21 cellular contexts compared by ENCODE assay signal in genomic region chr9:5460157-5460556, GRCh38. TPM values are rescaled to one million over a fixed set of nuclear protein-coding genes. Genes with fewer than 3 reads are reported as not detected.
DNase-seq lines count a peak whose midpoint lies in the region; ATAC-seq, FAIRE-seq and TF ChIP-seq lines count a peak whose summit lies in the region.
"Had no signal": no experiment of that assay in that cellular context is flagged by ENCODE, and none has a peak within 500 bp of the region (broad histone marks: within the 10 kb centered on the region; RNA-seq: fewer than 3 reads in every experiment).

No MANE protein-coding gene starts in this region.

- H3K9me3 Mint-ChIP-seq in activated T-cell treated with anti-CD3 and anti-CD28 coated beads, Interleukin-2, amount 50 U/mL, for 24 hours: peaks cover 11% of the 10 kb centered on the region
- H3K9me3 Mint-ChIP-seq in activated T-helper 2 cell treated with anti-CD3 and anti-CD28 coated beads, Interferon-gamma antibody, Interleukin-2, Interleukin-4, amounts not matched to agents 10 μg/mL and 5 μg/mL and 100 μg/mL, durations not matched to agents 14 hours and 24 hours and 36 hours: no peaks in the 10 kb centered on the region
- H3K9me3 Mint-ChIP-seq in stimulated activated effector memory CD8-positive, alpha-beta T cell treated with anti-CD3 and anti-CD28 coated beads, Interleukin-12 subunit alpha, Interleukin-12 subunit beta, amount 100 ng/mL, for 72 hours: no peaks in the 10 kb centered on the region
- H3K9me3 Mint-ChIP-seq: brain, GM23338, WTC11 had no signal

- peaks cover 80% of the 10 kb centered on the region for H3K4me1 Mint-ChIP-seq in activated T-cell treated with anti-CD3 and anti-CD28 coated beads, Interleukin-2, amount 50 U/mL, for 24 hours (ENCODE audit: low read depth)
- H3K4me1 Mint-ChIP-seq in activated T-helper 2 cell treated with anti-CD3 and anti-CD28 coated beads, Interferon-gamma antibody, Interleukin-2, Interleukin-4, amounts not matched to agents 10 μg/mL and 5 μg/mL and 100 μg/mL, durations not matched to agents 14 hours and 24 hours and 36 hours (ENCODE audit: low read depth): peaks cover 56% of the 10 kb centered on the region
- peaks cover 42% of the 10 kb centered on the region for H3K4me1 Mint-ChIP-seq in stimulated activated effector memory CD8-positive, alpha-beta T cell treated with anti-CD3 and anti-CD28 coated beads, Interleukin-12 subunit alpha, Interleukin-12 subunit beta, amount 100 ng/mL, for 72 hours
- H3K4me1 Mint-ChIP-seq: brain had no signal

- H3K36me3 Mint-ChIP-seq in activated T-cell treated with anti-CD3 and anti-CD28 coated beads, Interleukin-2, amount 50 U/mL, for 24 hours (ENCODE audit: low read depth): peaks cover 99% of the 10 kb centered on the region
- H3K36me3 Mint-ChIP-seq in activated T-helper 2 cell treated with anti-CD3 and anti-CD28 coated beads, Interferon-gamma antibody, Interleukin-2, Interleukin-4, amounts not matched to agents 10 μg/mL and 5 μg/mL and 100 μg/mL, durations not matched to agents 14 hours and 24 hours and 36 hours (ENCODE audit: low read depth): peaks cover 93% of the 10 kb centered on the region
- H3K36me3 Mint-ChIP-seq in stimulated activated effector memory CD8-positive, alpha-beta T cell treated with anti-CD3 and anti-CD28 coated beads, Interleukin-12 subunit alpha, Interleukin-12 subunit beta, amount 100 ng/mL, for 72 hours: peaks cover 96% of the 10 kb centered on the region
- H3K36me3 Mint-ChIP-seq: brain, WTC11 had no signal

- intact Hi-C loops in activated T-helper 2 cell treated with anti-CD3 and anti-CD28 coated beads, Interferon-gamma antibody, Interleukin-2, Interleukin-4, amounts not matched to agents 10 μg/mL and 5 μg/mL and 100 μg/mL, durations not matched to agents 14 hours and 24 hours and 36 hours (cut with micrococcal nuclease): no loop called here

- H3K27ac Mint-ChIP-seq in activated T-cell treated with anti-CD3 and anti-CD28 coated beads, Interleukin-2, amount 50 U/mL, for 24 hours: peak overlapping the region; percentile 94
- H3K27ac Mint-ChIP-seq in activated T-helper 2 cell treated with anti-CD3 and anti-CD28 coated beads, Interferon-gamma antibody, Interleukin-2, Interleukin-4, amounts not matched to agents 10 μg/mL and 5 μg/mL and 100 μg/mL, durations not matched to agents 14 hours and 24 hours and 36 hours: peak overlapping the region; percentile 74
- peak overlapping the region; percentile 83 for H3K27ac Mint-ChIP-seq in stimulated activated effector memory CD8-positive, alpha-beta T cell treated with anti-CD3 and anti-CD28 coated beads, Interleukin-12 subunit alpha, Interleukin-12 subunit beta, amount 100 ng/mL, for 72 hours
- H3K27ac Mint-ChIP-seq: brain, GM23338, WTC11 had no signal

- no peak for DNase-seq in activated T-cell treated with anti-CD3 and anti-CD28 coated beads, Interleukin-2, amount 50 U/mL, for 24 hours
- no peak for DNase-seq in activated T-cell treated with anti-CD3 and anti-CD28 coated beads, Interleukin-2, amount 50 U/mL, for 1 hour
- no peak for DNase-seq in H54 (ENCODE audit: insufficient read length, low spot score)
- no peak for DNase-seq in activated T-helper 2 cell treated with anti-CD3 and anti-CD28 coated beads, Interferon-gamma antibody, Interleukin-2, Interleukin-4, amounts not matched to agents 10 μg/mL and 5 μg/mL and 100 μg/mL, durations not matched to agents 14 hours and 24 hours and 36 hours (ENCODE audit: low spot score)
- no peak for DNase-seq in stimulated activated effector memory CD8-positive, alpha-beta T cell treated with anti-CD3 and anti-CD28 coated beads, Interleukin-12 subunit alpha, Interleukin-12 subunit beta, amount 100 ng/mL, for 72 hours (ENCODE audit: low spot score in 2 of 2)
- no peak for DNase-seq in activated gamma-delta T cell treated with Interleukin-2 at 50 U/mL for 16 hours
- DNase-seq in NCI-H2107 treated with DMSO at 0.1 percent for 48 hours (lab: John Stamatoyannopoulos, UW; ENCODE audit: unreplicated experiment): no peak
- DNase-seq: activated CD8-positive, alpha-beta memory T cell treated with anti-CD3 and anti-CD28 coated beads, Interleukin-2, amount 50 U/mL, for 4 hours; DMS 273 treated with DMSO at 0.1 percent for 48 hours; effector memory CD4-positive, alpha-beta T cell; MV-4-11; NCI-H1694; NCI-H748 treated with DMSO at 0.1 percent for 48 hours; OCI-M1; right cardiac atrium; SIG-M5 had no signal

- H3K4me3 Mint-ChIP-seq in activated T-cell treated with anti-CD3 and anti-CD28 coated beads, Interleukin-2, amount 50 U/mL, for 24 hours: peak overlapping the region; percentile 73
- H3K4me3 Mint-ChIP-seq in activated T-helper 2 cell treated with anti-CD3 and anti-CD28 coated beads, Interferon-gamma antibody, Interleukin-2, Interleukin-4, amounts not matched to agents 10 μg/mL and 5 μg/mL and 100 μg/mL, durations not matched to agents 14 hours and 24 hours and 36 hours (ENCODE audit: low read depth): peak overlapping the region; percentile 51
- peak overlapping the region; percentile 59 for H3K4me3 Mint-ChIP-seq in stimulated activated effector memory CD8-positive, alpha-beta T cell treated with anti-CD3 and anti-CD28 coated beads, Interleukin-12 subunit alpha, Interleukin-12 subunit beta, amount 100 ng/mL, for 72 hours
- H3K4me3 Mint-ChIP-seq: brain, GM23338, WTC11 had no signal

- FAIRE-seq in H54 (lab: Jason Lieb, UNC): peak; percentile 69
- FAIRE-seq: G401.6 had no signal

- no peaks in the 10 kb centered on the region for H3K27me3 Mint-ChIP-seq in activated T-cell treated with anti-CD3 and anti-CD28 coated beads, Interleukin-2, amount 50 U/mL, for 24 hours
- no peaks in the 10 kb centered on the region for H3K27me3 Mint-ChIP-seq in activated T-helper 2 cell treated with anti-CD3 and anti-CD28 coated beads, Interferon-gamma antibody, Interleukin-2, Interleukin-4, amounts not matched to agents 10 μg/mL and 5 μg/mL and 100 μg/mL, durations not matched to agents 14 hours and 24 hours and 36 hours (ENCODE audit: low read depth)
- H3K27me3 Mint-ChIP-seq: brain had no signal

- TF ChIP-seq POLR2A in H54 (IDR thresholded peaks at IDR 0.05; ENCODE audit: low read depth, low read length): no peak

- ATAC-seq in stimulated activated effector memory CD8-positive, alpha-beta T cell treated with anti-CD3 and anti-CD28 coated beads, Interleukin-12 subunit alpha, Interleukin-12 subunit beta, amount 100 ng/mL, for 72 hours: no peak
- ATAC-seq in HG02852 (IDR thresholded peaks at IDR 0.05; ENCODE audit: unreplicated experiment): no peak
- ATAC-seq: GM23338, right cardiac atrium, WTC11 had no signal

RNA-seq across cellular contexts. Expression of gene CD274, which starts 9.8 kb away (rescaled TPM):
- 36.7 and 40.5 TPM in 2 replicates for total RNA-seq in activated T-helper 2 cell treated with anti-CD3 and anti-CD28 coated beads, Interferon-gamma antibody, Interleukin-2, Interleukin-4, amounts not matched to agents 10 μg/mL and 5 μg/mL and 100 μg/mL, durations not matched to agents 14 hours and 24 hours and 36 hours
- total RNA-seq: GM23338 had no signal

RNA-seq across cellular contexts. Expression of gene PLGRKT, which starts 22.4 kb away (rescaled TPM):
- 39.3 and 42.3 TPM in 2 replicates for total RNA-seq in activated T-helper 2 cell treated with anti-CD3 and anti-CD28 coated beads, Interferon-gamma antibody, Interleukin-2, Interleukin-4, amounts not matched to agents 10 μg/mL and 5 μg/mL and 100 μg/mL, durations not matched to agents 14 hours and 24 hours and 36 hours

RNA-seq across cellular contexts. Expression of gene PDCD1LG2, which starts 50.2 kb away (rescaled TPM):
- total RNA-seq in activated T-helper 2 cell treated with anti-CD3 and anti-CD28 coated beads, Interferon-gamma antibody, Interleukin-2, Interleukin-4, amounts not matched to agents 10 μg/mL and 5 μg/mL and 100 μg/mL, durations not matched to agents 14 hours and 24 hours and 36 hours: 1.7 and 2.0 TPM in 2 replicates
- total RNA-seq: GM23338, WTC11 had no signal
